ENCODE assay signal across 13 cellular contexts in the genomic region with DNA sequence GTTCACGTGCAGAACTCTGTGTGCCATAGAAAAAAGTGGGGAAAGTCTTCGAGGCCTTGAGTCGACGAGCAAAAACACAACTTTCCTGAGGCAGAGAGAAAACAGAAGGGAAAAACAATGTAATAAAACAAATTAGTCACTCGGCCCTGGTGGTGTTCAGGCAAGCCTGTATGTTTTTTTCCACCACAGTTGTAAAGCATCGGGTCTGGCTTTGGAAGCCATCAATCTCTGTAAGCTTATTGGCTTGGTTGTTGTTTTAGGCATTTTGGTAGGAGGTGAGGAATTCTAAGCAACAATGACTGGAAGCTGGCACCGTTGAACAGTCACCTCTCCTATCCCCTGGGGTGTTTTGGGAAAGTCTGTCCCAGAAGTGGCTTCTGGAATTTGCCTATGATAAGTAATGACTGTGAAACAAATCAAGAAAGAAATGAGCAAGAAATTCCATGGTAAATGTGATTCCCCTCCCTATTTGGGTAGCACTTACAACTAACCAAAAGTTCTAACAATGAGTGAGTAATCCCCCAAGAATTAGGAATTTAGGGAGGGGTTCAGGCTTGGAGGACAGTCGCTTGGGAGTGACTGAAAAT. TPM values are rescaled to one million over a fixed set of nuclear protein-coding genes. Genes with fewer than 3 reads are reported as not detected.
DNase-seq lines count a peak whose midpoint lies in the region; ATAC-seq, FAIRE-seq and TF ChIP-seq lines count a peak whose summit lies in the region.
"Had no signal": no experiment of that assay in that cellular context is flagged by ENCODE, and none has a peak within 500 bp of the region (broad histone marks: within the 10 kb centered on the region; RNA-seq: fewer than 3 reads in every experiment).

No MANE protein-coding gene starts in this region.

- H2AFZ ChIP-seq in astrocyte (ENCODE audit: low read depth, low read length): no peak overlapping the region

- peaks cover 61% of the 10 kb centered on the region for H3K79me2 ChIP-seq in astrocyte (ENCODE audit: insufficient read depth, low read length)

- H3K4me3 ChIP-seq in HAP-1 (no peak overlapping the region), astrocyte (ENCODE audit: insufficient read depth, low read depth, low read length) (peak overlapping the region; percentile 72), right cardiac atrium (ENCODE audit: low read length) (no peak overlapping the region), suprapubic skin (peak overlapping the region; percentile 61), colonic mucosa (no peak overlapping the region)

- H3K27ac Mint-ChIP-seq in astrocyte (ENCODE audit: unreplicated experiment): peak overlapping the region; percentile 30

- peak overlapping the region; percentile 89 for H3K27ac ChIP-seq in astrocyte (ENCODE audit: low read depth, low read length)
- peak overlapping the region; percentile 63 for H3K27ac ChIP-seq in right cardiac atrium (ENCODE audit: low read length)
- peak overlapping the region; percentile 88 for H3K27ac ChIP-seq in suprapubic skin
- H3K27ac ChIP-seq in colonic mucosa: no peak overlapping the region

- no peaks in the 10 kb centered on the region for H3K9me3 ChIP-seq in HAP-1
- H3K9me3 ChIP-seq in astrocyte (ENCODE audit: insufficient read depth, low read depth, low read length): no peaks in the 10 kb centered on the region
- H3K9me3 ChIP-seq in right cardiac atrium (ENCODE audit: control insufficient read depth, low read length): no peaks in the 10 kb centered on the region
- no peaks in the 10 kb centered on the region for H3K9me3 ChIP-seq in suprapubic skin
- no peaks in the 10 kb centered on the region for H3K9me3 ChIP-seq in colonic mucosa

- no peak for TF ChIP-seq POLR2A in suprapubic skin (IDR thresholded peaks at IDR 0.05)

- no peaks in the 10 kb centered on the region for H4K20me1 ChIP-seq in astrocyte (ENCODE audit: insufficient read depth, low read length)

- ATAC-seq in right cardiac atrium: peak in 1 of 2 donors; percentile 59
- ATAC-seq in GM19351 (IDR thresholded peaks at IDR 0.05; ENCODE audit: unreplicated experiment): no peak
- ATAC-seq in GM21390 (IDR thresholded peaks at IDR 0.05; ENCODE audit: unreplicated experiment): no peak
- ATAC-seq: Panc1 had no signal

- peaks cover 2% of the 10 kb centered on the region for H3K36me3 Mint-ChIP-seq in astrocyte (ENCODE audit: low read depth, unreplicated experiment)

- H3K27me3 Mint-ChIP-seq in astrocyte (ENCODE audit: low read depth, unreplicated experiment): peaks cover 28% of the 10 kb centered on the region

- TF ChIP-seq EP300 in suprapubic skin (IDR thresholded peaks at IDR 0.05): no peak

- H3K4me1 ChIP-seq in HAP-1: peaks cover 41% of the 10 kb centered on the region
- peaks cover 53% of the 10 kb centered on the region for H3K4me1 ChIP-seq in astrocyte (ENCODE audit: insufficient read depth, low read length)
- H3K4me1 ChIP-seq in right cardiac atrium (ENCODE audit: control insufficient read depth, insufficient read depth, low read length): peaks cover 25% of the 10 kb centered on the region
- peaks cover 72% of the 10 kb centered on the region for H3K4me1 ChIP-seq in suprapubic skin
- H3K4me1 ChIP-seq in colonic mucosa: peaks cover 5% of the 10 kb centered on the region

- H3K27me3 ChIP-seq in HAP-1 (ENCODE audit: low read depth) (no peaks in the 10 kb centered on the region), astrocyte (ENCODE audit: insufficient read depth, low read length) (peaks cover under 1% of the 10 kb centered on the region), right cardiac atrium (ENCODE audit: control insufficient read depth, insufficient read depth) (no peaks in the 10 kb centered on the region), suprapubic skin (peaks cover 31% of the 10 kb centered on the region), colonic mucosa (peaks cover 26% of the 10 kb centered on the region)

- H3K4me1 Mint-ChIP-seq in astrocyte (ENCODE audit: low read depth, unreplicated experiment): peaks cover 29% of the 10 kb centered on the region

- H3K4me3 Mint-ChIP-seq in astrocyte (ENCODE audit: unreplicated experiment): peak overlapping the region; percentile 8

- H3K36me3 ChIP-seq in HAP-1 (replicated peaks) (no peaks in the 10 kb centered on the region), astrocyte (ENCODE audit: insufficient read depth, low read length) (no peaks in the 10 kb centered on the region), suprapubic skin (no peaks in the 10 kb centered on the region), colonic mucosa (no peaks in the 10 kb centered on the region)

- H3K9ac ChIP-seq in astrocyte (ENCODE audit: low read length): peak overlapping the region; percentile 91
- H3K9ac ChIP-seq in colonic mucosa (ENCODE audit: low read depth in 2 of 2, low read length in 2 of 2): no peak overlapping the region

- DNase-seq in HAP-1 (ENCODE audit: low spot score in 2 of 2) (peak; percentile 50 to 65), astrocyte (ENCODE audit: low read depth) (peak; percentile 91), right cardiac atrium (no peak), suprapubic skin (ENCODE audit: low spot score in 2 of 2) (no peak), pons (ENCODE audit: low spot score) (no peak), colonic mucosa (no peak)
- DNase-seq: activated CD4-positive, alpha-beta T cell treated with anti-CD3 and anti-CD28 coated beads for 4 hours; hippocampal formation; NCI-H1105 treated with DMSO at 0.1 percent for 48 hours had no signal

- H3K4me2 ChIP-seq in astrocyte (ENCODE audit: low read length): peak overlapping the region; percentile 91

- 30% methylated on average over 8 of the region's 8 CpGs for WGBS in right cardiac atrium
- 14% methylated on average over 8 of the region's 8 CpGs for WGBS in suprapubic skin

- peak; percentile 83 for FAIRE-seq in astrocyte (lab: Jason Lieb, UNC)

- no peak for TF ChIP-seq CTCF in astrocyte (IDR thresholded peaks at IDR 0.05; ENCODE audit: insufficient read depth, low read depth, low read length)
- no peak for TF ChIP-seq CTCF in suprapubic skin (IDR thresholded peaks at IDR 0.05)
- no peak for TF ChIP-seq CTCF in colonic mucosa (IDR thresholded peaks at IDR 0.05)

- H3K9me3 Mint-ChIP-seq in astrocyte (ENCODE audit: unreplicated experiment): no peaks in the 10 kb centered on the region
- H3K9me3 Mint-ChIP-seq: nephron had no signal

- in situ Hi-C loops in HAP-1 (cut with MboI; ENCODE audit: low sequenced_read_pairs): loop anchor here (10.0 kb wide), 1 partner anchor 365 kb away; no protein-coding TSS in a partner anchor

- intact Hi-C loops in right cardiac atrium (cut with DNase I): loop anchor here in 1 of 4 donors (10.0 kb wide), 2 partner anchors 85 to 815 kb away; no protein-coding TSS in a partner anchor
- intact Hi-C loops in colonic mucosa (cut with DNase I): loop anchor here (10.0 kb wide), 1 partner anchor 575 kb away; no protein-coding TSS in a partner anchor

RNA-seq across cellular contexts. Expression of a gene that starts 2.8 kb away (rescaled TPM):
- total RNA-seq in astrocyte (23.0 and 41.7 TPM in 2 replicates), right cardiac atrium (100 to 1,000 TPM in 2 of 4 donors, 10 to 100 TPM in 2; 91.9 to 123 (median 103) TPM), suprapubic skin (100 to 1,000 TPM in 3 of 4 donors, 10 to 100 TPM in 1; 90.4 to 176 (median 139) TPM), colonic mucosa (1 to 10 TPM; 2.4 to 6.3 TPM)
- polyA plus RNA-seq in right cardiac atrium: 20.7 TPM

Comparison
In these comparisons a context has a peak if more than half of its experiments do, and no peak if none do; other contexts are left out.
1. DNase-seq: peak in HAP-1 (2 of 2) and astrocyte (single experiment); none in right cardiac atrium (0 of 3), suprapubic skin (0 of 2), pons (single experiment) and colonic mucosa (single experiment).
2. H3K4me3 ChIP-seq: peak in astrocyte (single experiment) and suprapubic skin (single experiment); none in HAP-1 (single experiment), right cardiac atrium (single experiment) and colonic mucosa (single experiment).